ENCODE assay signal across 8 cellular contexts in genomic region chr1:10867138-10867721, GRCh38.
A peak's percentile ranks its signal among the peaks of the same experiment; 100 is the strongest.
DNase-seq lines count a peak whose midpoint lies in the region; ATAC-seq and TF ChIP-seq lines count a peak whose summit lies in the region.

No MANE protein-coding gene starts in this region.

- BruUV-seq in MCF 10A (replicated peaks; lab: Mats Ljungman, UMichigan) = no TSS peak

- no peak overlapping the region for H3K27ac Mint-ChIP-seq in MCF 10A (ENCODE audit: low read depth, unreplicated experiment)

- peak overlapping the region; percentile 56; the same call in 1 of the 2 replicates for H3K27ac ChIP-seq in VCaP

- no peaks in the 10 kb centered on the region for H3K36me3 Mint-ChIP-seq in MCF 10A (ENCODE audit: insufficient read depth, unreplicated experiment)

- no peaks in the 10 kb centered on the region for H3K27me3 Mint-ChIP-seq in MCF 10A (ENCODE audit: insufficient read depth, unreplicated experiment)

- intact Hi-C loops in MCF 10A (cut with micrococcal nuclease) = loop anchor here (1.0 kb wide), 3 partner anchors 175 to 360 kb away; no protein-coding TSS in a partner anchor

- TF ChIP-seq CTCF in GM06990 (IDR thresholded peaks at IDR 0.05; ENCODE audit: insufficient read depth, low read length, poor library complexity, severe bottlenecking) (peak; percentile 8), VCaP (conservative IDR thresholded peaks at IDR 0.05) (peak; percentile 89), MCF 10A (IDR thresholded peaks at IDR 0.05; ENCODE audit: unreplicated experiment) (peak; percentile 85), kidney epithelial cell (IDR thresholded peaks at IDR 0.05; ENCODE audit: insufficient read depth, low read length, poor library complexity, severe bottlenecking) (no peak)

- POLR2A ChIA-PET in MCF 10A (lab: Yijun Ruan, JAX) = interaction anchor here (0.6 kb wide), 1 partner anchor 372 kb away, joined by 3 read pairs; no protein-coding TSS in a partner anchor

- peak overlapping the region; percentile 55 for H3K4me3 Mint-ChIP-seq in MCF 10A (ENCODE audit: unreplicated experiment)

- no peaks in the 10 kb centered on the region for H3K9me3 Mint-ChIP-seq in MCF 10A (ENCODE audit: unreplicated experiment)

- no peaks in the 10 kb centered on the region for H3K36me3 ChIP-seq in GM06990 (ENCODE audit: control insufficient read depth, insufficient read depth, low read length)
- H3K36me3 ChIP-seq in kidney epithelial cell (ENCODE audit: control insufficient read depth, insufficient read depth, low read length) = no peaks in the 10 kb centered on the region

- DNase-seq in GM06990 (ENCODE audit: extremely low read depth, insufficient read length) (peak; percentile 53), M059J (ENCODE audit: low read depth) (peak; percentile 34), MCF 10A (ENCODE audit: unreplicated experiment) (peak; percentile 36), kidney epithelial cell (ENCODE audit: low read depth) (no peak)
- peak; percentile 54 for DNase-seq in stimulated activated CD4-positive, alpha-beta T cell treated with anti-CD3 and anti-CD28 coated beads, Interleukin-2, amount 100 ng/mL, for 4 hours (ENCODE audit: low read depth)

- H3K4me3 ChIP-seq in GM06990 (replicated peaks; ENCODE audit: low read depth, low read length) (peak overlapping the region; percentile 41), kidney epithelial cell (ENCODE audit: low read depth, low read length) (peak overlapping the region; percentile 24)

- CTCF ChIA-PET in MCF 10A (lab: Yijun Ruan, JAX) = interaction anchor here (0.6 to 1.5 kb wide), 8 partner anchors 11 to 358 kb away, joined by 3 to 11 read pairs (median 4); no protein-coding TSS in a partner anchor

- H3K4me1 Mint-ChIP-seq in MCF 10A (ENCODE audit: insufficient read depth, unreplicated experiment) = peaks cover 6% of the 10 kb centered on the region

- H3K27me3 ChIP-seq in GM06990 (replicated peaks; ENCODE audit: control insufficient read depth, insufficient read depth, low read length) (no peaks in the 10 kb centered on the region; the same call in 1 of the 2 replicates), kidney epithelial cell (ENCODE audit: control insufficient read depth, insufficient read depth, low read length) (peaks cover 39% of the 10 kb centered on the region)

- ATAC-seq in HG03571 (IDR thresholded peaks at IDR 0.05; ENCODE audit: unreplicated experiment) = no peak
- no peak for ATAC-seq in HG03039 (IDR thresholded peaks at IDR 0.05; ENCODE audit: unreplicated experiment)
